In the genomic region with DNA sequence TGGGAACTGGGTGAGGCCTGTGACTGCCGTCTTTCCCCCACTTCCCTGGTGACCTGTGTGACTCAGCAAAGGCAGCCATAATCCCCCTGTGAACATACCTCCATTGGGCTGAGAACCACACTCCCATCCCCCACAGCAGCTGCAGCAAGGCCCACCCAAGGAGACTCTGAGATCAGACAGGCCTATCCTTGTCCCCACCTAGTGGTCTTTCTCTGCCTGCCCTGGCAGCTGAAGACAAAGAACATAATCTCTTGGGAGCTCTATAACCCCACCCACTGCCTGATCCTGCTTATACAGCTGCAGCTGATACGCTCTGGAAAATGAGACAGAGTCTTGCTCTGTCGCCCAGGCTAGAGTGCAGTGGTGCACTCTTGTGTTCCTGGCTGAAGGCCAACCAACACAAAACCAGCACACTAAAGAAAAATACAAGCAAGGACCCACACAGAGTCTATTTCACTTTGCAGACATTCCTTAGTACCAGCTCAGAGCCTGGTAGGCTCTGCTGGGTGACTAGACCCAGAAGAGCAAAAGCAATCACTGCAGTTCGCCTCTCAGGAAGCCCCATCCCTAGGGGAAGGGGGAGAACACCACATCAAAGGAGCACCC, we compare ENCODE assay signal across 8 cellular contexts.
A peak's percentile ranks its signal among the peaks of the same experiment; 100 is the strongest.
DNase-seq lines count a peak whose midpoint lies in the region; ATAC-seq and TF ChIP-seq lines count a peak whose summit lies in the region.

No MANE protein-coding gene starts in this region.

- RAD21 ChIA-PET in HCT116 (lab: Charles Lee; ENCODE audit: low non-redundant PET in 1 of 2, low total read pairs in 2 of 2, uncharacterized antibody in 2 of 2, unreplicated experiment in 2 of 2) = no interaction called here

- no peak overlapping the region for H3K4me3 Mint-ChIP-seq in activated CD8-positive, alpha-beta memory T cell treated with anti-CD3 and anti-CD28 coated beads, Interleukin-2, amount 10 ng/mL, durations not matched to agents 7 days and 5 days

- H3K27me3 ChIP-seq in BLaER1 (no peaks in the 10 kb centered on the region), HCT116 (ENCODE audit: insufficient read depth, low read length) (no peaks in the 10 kb centered on the region), RWPE2 (ENCODE audit: insufficient read depth, poor library complexity, severe bottlenecking) (peaks cover 3% of the 10 kb centered on the region)

- H3K27ac ChIP-seq in BLaER1 (peak overlapping the region; percentile 49; the same call in 1 of the 2 replicates), HCT116 (ENCODE audit: low read depth, low read length) (no peak overlapping the region), RWPE2 (ENCODE audit: poor library complexity, severe bottlenecking) (no peak overlapping the region)

- no peaks in the 10 kb centered on the region for H3K79me2 ChIP-seq in HCT116 (ENCODE audit: insufficient read depth, low read length)

- ATAC-seq in HCT116 = peak; percentile 92
- ATAC-seq in RWPE2 (ENCODE audit: low read depth) = peak; percentile 25; the same call in 2 of the 3 replicates
- no peak for ATAC-seq in activated CD8-positive, alpha-beta memory T cell treated with anti-CD3 and anti-CD28 coated beads, Interleukin-2, amount 10 ng/mL, durations not matched to agents 7 days and 5 days
- no peak for ATAC-seq in GM19324 (IDR thresholded peaks at IDR 0.05; ENCODE audit: low FRiP score, unreplicated experiment)

- no TSS peak for BruUV-seq in HCT116 (replicated peaks; lab: Mats Ljungman, UMichigan)

- DNase-seq in HCT116 (ENCODE audit: low read depth, low spot score) = peak; percentile 29
- no peak for DNase-seq in RWPE2 (ENCODE audit: low spot score)
- DNase-seq in iPS DF 19.7 (ENCODE audit: low read depth, low spot score) = peak; percentile 86
- DNase-seq in activated CD8-positive, alpha-beta memory T cell treated with anti-CD3 and anti-CD28 coated beads, Interleukin-2, amount 10 ng/mL, durations not matched to agents 7 days and 5 days = no peak
- no peak for DNase-seq in epidermal melanocyte (ENCODE audit: insufficient read length, low spot score)
- DNase-seq in NCI-H1048 (lab: John Stamatoyannopoulos, UW) = no peak

- TF ChIP-seq CTCF in HCT116 (IDR thresholded peaks at IDR 0.05 in 2 of 3, conservative IDR thresholded peaks at IDR 0.05 in 1 of 3; ENCODE audit: borderline replicate concordance in 1 of 3, insufficient read depth in 1 of 3, low read depth in 2 of 3, low read length in 2 of 3) (peak in 2 of 3 experiments; percentile 13 to 34; a peak in 2 of 6 replicates), RWPE2 (IDR thresholded peaks at IDR 0.05; ENCODE audit: poor library complexity, severe bottlenecking) (no peak)

- H3K27ac Mint-ChIP-seq in activated CD8-positive, alpha-beta memory T cell treated with anti-CD3 and anti-CD28 coated beads, Interleukin-2, amount 10 ng/mL, durations not matched to agents 7 days and 5 days = no peak overlapping the region

- H3K9me2 ChIP-seq in HCT116 (ENCODE audit: insufficient read depth) = no peaks in the 10 kb centered on the region

- H4K20me1 ChIP-seq in BLaER1 = no peaks in the 10 kb centered on the region
- no peaks in the 10 kb centered on the region for H4K20me1 ChIP-seq in HCT116 (ENCODE audit: insufficient read depth)

- H3K9me3 Mint-ChIP-seq in activated CD8-positive, alpha-beta memory T cell treated with anti-CD3 and anti-CD28 coated beads, Interleukin-2, amount 10 ng/mL, durations not matched to agents 7 days and 5 days (ENCODE audit: low read depth) = no peaks in the 10 kb centered on the region

- intact Hi-C loops in HCT116 (cut with micrococcal nuclease) = no loop called here

- peak overlapping the region; percentile 62 for H3K4me2 ChIP-seq in BLaER1
- 0 out of 2 replicates have a peak overlapping the region, but pooled peaks have one; percentile 15 for H3K4me2 ChIP-seq in HCT116 (ENCODE audit: low read length)

- POLR2A ChIA-PET in HCT116 (lab: Charles Lee) = interaction anchor here (0.8 kb wide), 1 partner anchor 209 kb away, joined by 3 read pairs; no protein-coding TSS in a partner anchor

- no peak overlapping the region for H2AFZ ChIP-seq in HCT116 (ENCODE audit: low read depth, low read length, poor library complexity, severe bottlenecking)

- peak overlapping the region; percentile 6; the same call in 1 of the 2 replicates for H3K4me3 ChIP-seq in BLaER1
- no peak overlapping the region for H3K4me3 ChIP-seq in HCT116 (replicated peaks in 1 of 2; ENCODE audit: low read depth in 1 of 2, low read length in 2 of 2)
- no peak overlapping the region for H3K4me3 ChIP-seq in RWPE2 (ENCODE audit: severe bottlenecking)

- CTCF ChIA-PET in HCT116 (lab: Charles Lee) = interaction anchor here (1.0 kb wide), 1 partner anchor 17 kb away, joined by 3 read pairs; no protein-coding TSS in a partner anchor
- CTCF ChIA-PET in activated CD8-positive, alpha-beta memory T cell treated with anti-CD3 and anti-CD28 coated beads, Interleukin-2, amount 10 ng/mL, durations not matched to agents 7 days and 5 days (lab: Charles Lee) = no interaction called here

- TF ChIP-seq POLR2A in HCT116 (IDR thresholded peaks at IDR 0.05; ENCODE audit: borderline replicate concordance, extremely low read depth, insufficient read depth, insufficient read length) = no peak

- peaks cover 19% of the 10 kb centered on the region for H3K4me1 ChIP-seq in BLaER1
- peaks cover 7 to 13% of the 10 kb centered on the region in 2 experiments; a peak in 2 of 4 replicates for H3K4me1 ChIP-seq in HCT116 (ENCODE audit: control insufficient read depth in 1 of 2, insufficient read depth in 2 of 2, low read length in 2 of 2)
- H3K4me1 ChIP-seq in RWPE2 (ENCODE audit: insufficient read depth, poor library complexity, severe bottlenecking) = no peaks in the 10 kb centered on the region

- H3K4me1 Mint-ChIP-seq in activated CD8-positive, alpha-beta memory T cell treated with anti-CD3 and anti-CD28 coated beads, Interleukin-2, amount 10 ng/mL, durations not matched to agents 7 days and 5 days = no peaks in the 10 kb centered on the region

- H3K36me3 Mint-ChIP-seq in activated CD8-positive, alpha-beta memory T cell treated with anti-CD3 and anti-CD28 coated beads, Interleukin-2, amount 10 ng/mL, durations not matched to agents 7 days and 5 days = no peaks in the 10 kb centered on the region

- no peaks in the 10 kb centered on the region for H3K9me3 ChIP-seq in BLaER1
- H3K9me3 ChIP-seq in HCT116 (ENCODE audit: control insufficient read depth in 1 of 2, insufficient read depth in 1 of 2, low read depth in 1 of 2, low read length in 2 of 2) = no peaks in the 10 kb centered on the region
- no peaks in the 10 kb centered on the region for H3K9me3 ChIP-seq in RWPE2 (ENCODE audit: severe bottlenecking)

- TF ChIP-seq RAD21 in HCT116 (IDR thresholded peaks at IDR 0.05; ENCODE audit: low read depth) = peak; percentile 25; the same call in 1 of the 2 replicates

- no peak overlapping the region for H3K9ac ChIP-seq in BLaER1
- H3K9ac ChIP-seq in HCT116 (ENCODE audit: low read length) = no peak overlapping the region

- H3K27me3 Mint-ChIP-seq in activated CD8-positive, alpha-beta memory T cell treated with anti-CD3 and anti-CD28 coated beads, Interleukin-2, amount 10 ng/mL, durations not matched to agents 7 days and 5 days = no peaks in the 10 kb centered on the region

- H3K36me3 ChIP-seq in BLaER1 (no peaks in the 10 kb centered on the region), HCT116 (ENCODE audit: control insufficient read depth in 1 of 2, insufficient read depth in 2 of 2, low read length in 2 of 2) (no peaks in the 10 kb centered on the region), RWPE2 (ENCODE audit: low read depth) (no peaks in the 10 kb centered on the region)

TF ChIP-seq in HCT116, 20 proteins besides CTCF, POLR2A, EP300 and RAD21:
- TF ChIP-seq SIN3A (IDR thresholded peaks at IDR 0.05; ENCODE audit: low read depth) (no peak), TCF7L2 (IDR thresholded peaks at IDR 0.05; ENCODE audit: borderline replicate concordance, extremely low read depth, insufficient read depth, insufficient read length) (peak; percentile 18)

Comparison
In these comparisons a context has a peak if more than half of its experiments do, and no peak if none do; other contexts are left out.
1. ATAC-seq: peak in HCT116 (single experiment) and RWPE2 (single experiment); none in activated CD8-positive, alpha-beta memory T cell treated with anti-CD3 and anti-CD28 coated beads, Interleukin-2, amount 10 ng/mL, durations not matched to agents 7 days and 5 days (single experiment) and GM19324 (single experiment).
2. DNase-seq: peak in HCT116 (single experiment) and iPS DF 19.7 (single experiment); none in RWPE2 (single experiment), activated CD8-positive, alpha-beta memory T cell treated with anti-CD3 and anti-CD28 coated beads, Interleukin-2, amount 10 ng/mL, durations not matched to agents 7 days and 5 days (single experiment), epidermal melanocyte (single experiment) and NCI-H1048 (single experiment).